Comparison of ENCODE assay signal across 1 cellular context in genomic region chr5:112160652-112161391, GRCh38.
TF ChIP-seq lines count a peak whose summit lies in the region.

No MANE protein-coding gene starts in this region.

TF ChIP-seq in HEK293, 187 proteins besides CTCF, POLR2A, EP300 and RAD21 (continued from another document and continues in another):
- TF ChIP-seq ZNF280C (tag by site-specific recombination; IDR thresholded peaks at IDR 0.05) (no peak), ZNF76 (tag by site-specific recombination; IDR thresholded peaks at IDR 0.05; ENCODE audit: borderline replicate concordance, low read depth) (peak; percentile 93), ZEB2 (tag by site-specific recombination; IDR thresholded peaks at IDR 0.05) (peak; percentile 61), ZFHX2 (tag by site-specific recombination; conservative IDR thresholded peaks at IDR 0.05) (no peak), ZNF585B (tag by site-specific recombination; IDR thresholded peaks at IDR 0.05) (no peak), SCRT2 (tag by site-specific recombination; IDR thresholded peaks at IDR 0.05) (peak; percentile 74; the same call in 1 of the 2 replicates), ZNF18 (tag by site-specific recombination; IDR thresholded peaks at IDR 0.05) (no peak), ZNF391 (tag by site-specific recombination; IDR thresholded peaks at IDR 0.05; ENCODE audit: borderline replicate concordance, low read depth) (peak; percentile 94), ZNF433 (tag by site-specific recombination; IDR thresholded peaks at IDR 0.05; ENCODE audit: low read depth) (no peak), ZNF24 (tag by site-specific recombination; IDR thresholded peaks at IDR 0.05) (peak; percentile 92), ZNF146 (tag by site-specific recombination; IDR thresholded peaks at IDR 0.05) (peak; percentile 56; the same call in 1 of the 2 replicates), ZNF580 (tag by site-specific recombination; IDR thresholded peaks at IDR 0.05) (peak; percentile 87), KLF1 (tag by site-specific recombination; IDR thresholded peaks at IDR 0.05) (peak; percentile 37; the same call in 1 of the 2 replicates), SP3 (tag by site-specific recombination; IDR thresholded peaks at IDR 0.05) (peak; percentile 91), ZNF658 (tag by site-specific recombination; IDR thresholded peaks at IDR 0.05) (no peak), BCL11A (tag by site-specific recombination; IDR thresholded peaks at IDR 0.05; ENCODE audit: low read depth) (no peak), ZSCAN30 (tag by site-specific recombination; IDR thresholded peaks at IDR 0.05) (peak; percentile 91), GLIS1 (tag by site-specific recombination; IDR thresholded peaks at IDR 0.05) (peak; percentile 11; the same call in 1 of the 2 replicates), INSM2 (tag by site-specific recombination; IDR thresholded peaks at IDR 0.05) (peak; percentile 79), ZSCAN18 (tag by site-specific recombination; IDR thresholded peaks at IDR 0.05) (peak; percentile 78; the same call in 1 of the 2 replicates), ZNF549 (tag by site-specific recombination; IDR thresholded peaks at IDR 0.05) (no peak), KLF8 (tag by site-specific recombination; IDR thresholded peaks at IDR 0.05) (peak; percentile 92), ZNF221 (tag by site-specific recombination; IDR thresholded peaks at IDR 0.05; ENCODE audit: borderline replicate concordance) (0 out of 2 replicates have a peak, but pooled peaks have one; percentile 81), ZNF354C (tag by site-specific recombination; IDR thresholded peaks at IDR 0.05; ENCODE audit: borderline replicate concordance, low read depth) (no peak), ZNF701 (tag by site-specific recombination; IDR thresholded peaks at IDR 0.05) (no peak), PRDM1 (tag by site-specific recombination; IDR thresholded peaks at IDR 0.05) (0 out of 2 replicates have a peak, but pooled peaks have one; percentile 10), PATZ1 (tag by site-specific recombination; IDR thresholded peaks at IDR 0.05) (0 out of 2 replicates have a peak, but pooled peaks have one; percentile 36), HOXA7 (CRISPR knock-in tag; IDR thresholded peaks at IDR 0.05; ENCODE audit: borderline replicate concordance) (no peak), TSHZ1 (tag by site-specific recombination; IDR thresholded peaks at IDR 0.05; ENCODE audit: borderline replicate concordance) (peak; percentile 40; the same call in 1 of the 2 replicates), ZNF132 (tag by site-specific recombination; IDR thresholded peaks at IDR 0.05; ENCODE audit: borderline replicate concordance) (no peak), KLF7 (tag by site-specific recombination; IDR thresholded peaks at IDR 0.05; ENCODE audit: borderline replicate concordance) (no peak), TCF7L2 (IDR thresholded peaks at IDR 0.05; ENCODE audit: borderline replicate concordance, low read depth, low read length) (peak; percentile 33; the same call in 1 of the 2 replicates), SP2 (tag by site-specific recombination; IDR thresholded peaks at IDR 0.05) (peak; percentile 42), OVOL3 (tag by site-specific recombination; IDR thresholded peaks at IDR 0.05) (0 out of 2 replicates have a peak, but pooled peaks have one; percentile 60), ZNF366 (tag by site-specific recombination; conservative IDR thresholded peaks at IDR 0.05) (peak; percentile 85), FEZF1 (tag by site-specific recombination; IDR thresholded peaks at IDR 0.05) (0 out of 2 replicates have a peak, but pooled peaks have one; percentile 26), ZBTB8A (tag by site-specific recombination; IDR thresholded peaks at IDR 0.05) (peak; percentile 70), ZNF488 (tag by site-specific recombination; IDR thresholded peaks at IDR 0.05) (no peak), ZBTB21 (tag by site-specific recombination; IDR thresholded peaks at IDR 0.05) (0 out of 2 replicates have a peak, but pooled peaks have one; percentile 57), ZNF157 (tag by site-specific recombination; IDR thresholded peaks at IDR 0.05) (no peak), YY2 (tag by site-specific recombination; IDR thresholded peaks at IDR 0.05) (peak; percentile 67), ZNF10 (tag by site-specific recombination; IDR thresholded peaks at IDR 0.05) (0 out of 2 replicates have a peak, but pooled peaks have one; percentile 40), ZBTB6 (tag by site-specific recombination; IDR thresholded peaks at IDR 0.05) (peak; percentile 57; the same call in 1 of the 2 replicates), ZBTB20 (tag by site-specific recombination; IDR thresholded peaks at IDR 0.05) (peak; percentile 32; the same call in 1 of the 2 replicates), ZBTB48 (tag by site-specific recombination; IDR thresholded peaks at IDR 0.05) (peak; percentile 50; the same call in 1 of the 2 replicates), ZNF776 (tag by site-specific recombination; IDR thresholded peaks at IDR 0.05; ENCODE audit: borderline replicate concordance) (no peak), EGR2 (tag by site-specific recombination; IDR thresholded peaks at IDR 0.05; ENCODE audit: low read depth) (no peak), ZNF664 (tag by site-specific recombination; IDR thresholded peaks at IDR 0.05) (no peak), ZBTB44 (tag by site-specific recombination; IDR thresholded peaks at IDR 0.05) (0 out of 2 replicates have a peak, but pooled peaks have one; percentile 26)
